1 cellular context compared by ENCODE assay signal in the genomic region with DNA sequence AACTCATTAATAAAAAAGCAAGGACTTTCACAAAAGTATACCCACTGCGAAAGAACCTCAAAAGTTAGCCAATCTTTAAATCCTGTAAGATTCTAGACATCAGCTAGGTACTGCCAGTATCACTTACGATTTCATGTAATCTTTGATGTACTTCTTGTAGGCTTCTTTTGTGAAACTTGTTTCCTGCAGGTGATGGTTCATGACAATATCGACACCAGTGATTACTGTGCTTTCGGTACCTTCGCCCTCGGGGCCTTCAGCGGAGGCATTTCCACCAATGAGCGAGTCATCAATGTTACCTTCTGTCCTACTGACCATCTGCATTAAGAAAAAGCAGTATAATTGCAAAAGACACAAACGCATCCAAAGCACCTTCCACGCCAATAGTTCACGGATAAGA.
TF ChIP-seq lines count a peak whose summit lies in the region.

No MANE protein-coding gene starts in this region.

TF ChIP-seq in HEK293, 187 proteins besides CTCF, POLR2A, EP300 and RAD21 (continued from another document):
- TF ChIP-seq, protein P1, sequence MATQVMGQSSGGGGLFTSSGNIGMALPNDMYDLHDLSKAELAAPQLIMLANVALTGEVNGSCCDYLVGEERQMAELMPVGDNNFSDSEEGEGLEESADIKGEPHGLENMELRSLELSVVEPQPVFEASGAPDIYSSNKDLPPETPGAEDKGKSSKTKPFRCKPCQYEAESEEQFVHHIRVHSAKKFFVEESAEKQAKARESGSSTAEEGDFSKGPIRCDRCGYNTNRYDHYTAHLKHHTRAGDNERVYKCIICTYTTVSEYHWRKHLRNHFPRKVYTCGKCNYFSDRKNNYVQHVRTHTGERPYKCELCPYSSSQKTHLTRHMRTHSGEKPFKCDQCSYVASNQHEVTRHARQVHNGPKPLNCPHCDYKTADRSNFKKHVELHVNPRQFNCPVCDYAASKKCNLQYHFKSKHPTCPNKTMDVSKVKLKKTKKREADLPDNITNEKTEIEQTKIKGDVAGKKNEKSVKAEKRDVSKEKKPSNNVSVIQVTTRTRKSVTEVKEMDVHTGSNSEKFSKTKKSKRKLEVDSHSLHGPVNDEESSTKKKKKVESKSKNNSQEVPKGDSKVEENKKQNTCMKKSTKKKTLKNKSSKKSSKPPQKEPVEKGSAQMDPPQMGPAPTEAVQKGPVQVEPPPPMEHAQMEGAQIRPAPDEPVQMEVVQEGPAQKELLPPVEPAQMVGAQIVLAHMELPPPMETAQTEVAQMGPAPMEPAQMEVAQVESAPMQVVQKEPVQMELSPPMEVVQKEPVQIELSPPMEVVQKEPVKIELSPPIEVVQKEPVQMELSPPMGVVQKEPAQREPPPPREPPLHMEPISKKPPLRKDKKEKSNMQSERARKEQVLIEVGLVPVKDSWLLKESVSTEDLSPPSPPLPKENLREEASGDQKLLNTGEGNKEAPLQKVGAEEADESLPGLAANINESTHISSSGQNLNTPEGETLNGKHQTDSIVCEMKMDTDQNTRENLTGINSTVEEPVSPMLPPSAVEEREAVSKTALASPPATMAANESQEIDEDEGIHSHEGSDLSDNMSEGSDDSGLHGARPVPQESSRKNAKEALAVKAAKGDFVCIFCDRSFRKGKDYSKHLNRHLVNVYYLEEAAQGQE (tag by site-specific recombination; IDR thresholded peaks at IDR 0.05): no peak
- no peak for TF ChIP-seq ZNF324 (tag by site-specific recombination; IDR thresholded peaks at IDR 0.05)
- TF ChIP-seq ZNF292 (tag by site-specific recombination; IDR thresholded peaks at IDR 0.05; ENCODE audit: borderline replicate concordance, low read depth): no peak
- TF ChIP-seq ZNF211 (tag by site-specific recombination; IDR thresholded peaks at IDR 0.05; ENCODE audit: low read depth): no peak
- no peak for TF ChIP-seq ZNF311 (tag by site-specific recombination; IDR thresholded peaks at IDR 0.05; ENCODE audit: borderline replicate concordance)
- TF ChIP-seq, protein P2, sequence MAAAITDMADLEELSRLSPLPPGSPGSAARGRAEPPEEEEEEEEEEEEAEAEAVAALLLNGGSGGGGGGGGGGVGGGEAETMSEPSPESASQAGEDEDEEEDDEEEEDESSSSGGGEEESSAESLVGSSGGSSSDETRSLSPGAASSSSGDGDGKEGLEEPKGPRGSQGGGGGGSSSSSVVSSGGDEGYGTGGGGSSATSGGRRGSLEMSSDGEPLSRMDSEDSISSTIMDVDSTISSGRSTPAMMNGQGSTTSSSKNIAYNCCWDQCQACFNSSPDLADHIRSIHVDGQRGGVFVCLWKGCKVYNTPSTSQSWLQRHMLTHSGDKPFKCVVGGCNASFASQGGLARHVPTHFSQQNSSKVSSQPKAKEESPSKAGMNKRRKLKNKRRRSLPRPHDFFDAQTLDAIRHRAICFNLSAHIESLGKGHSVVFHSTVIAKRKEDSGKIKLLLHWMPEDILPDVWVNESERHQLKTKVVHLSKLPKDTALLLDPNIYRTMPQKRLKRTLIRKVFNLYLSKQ (tag by site-specific recombination; IDR thresholded peaks at IDR 0.05; ENCODE audit: borderline replicate concordance): no peak
- no peak for TF ChIP-seq ZNF214 (tag by site-specific recombination; IDR thresholded peaks at IDR 0.05; ENCODE audit: borderline replicate concordance)
- no peak for TF ChIP-seq ZNF394 (tag by site-specific recombination; IDR thresholded peaks at IDR 0.05; ENCODE audit: borderline replicate concordance)
- no peak for TF ChIP-seq ZXDB (tag by site-specific recombination; IDR thresholded peaks at IDR 0.05)
- no peak for TF ChIP-seq SP2 (tag by site-specific recombination; IDR thresholded peaks at IDR 0.05)
- no peak for TF ChIP-seq ZNF449 (tag by site-specific recombination; IDR thresholded peaks at IDR 0.05)
- TF ChIP-seq ZNF843 (tag by site-specific recombination; IDR thresholded peaks at IDR 0.05): no peak
